11 cellular contexts compared by ENCODE assay signal in the genomic region with DNA sequence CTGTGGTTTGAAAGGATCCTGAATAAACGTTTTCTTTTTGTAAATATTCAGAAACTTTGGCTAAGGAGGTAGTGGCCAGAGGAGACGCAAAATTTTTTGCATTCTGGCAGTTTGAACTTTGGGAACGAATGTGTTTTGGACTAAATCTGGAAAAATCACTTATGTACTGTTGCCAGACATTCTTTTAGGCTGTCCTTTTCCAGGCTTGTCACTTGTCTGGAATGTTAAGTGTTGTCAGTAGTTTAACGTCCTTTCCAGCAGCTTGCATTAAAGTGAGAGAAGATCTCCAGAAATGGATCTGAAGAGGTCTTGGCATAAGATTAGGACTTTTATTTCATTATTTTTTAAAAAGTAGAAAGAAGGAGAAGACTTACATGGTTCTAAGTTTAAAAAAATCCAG. TPM values are rescaled to one million over a fixed set of nuclear protein-coding genes. Genes with fewer than 3 reads are reported as not detected.
DNase-seq lines count a peak whose midpoint lies in the region; TF ChIP-seq lines count a peak whose summit lies in the region.
"Had no signal": no experiment of that assay in that cellular context is flagged by ENCODE, and none has a peak within 500 bp of the region (broad histone marks: within the 10 kb centered on the region; RNA-seq: fewer than 3 reads in every experiment).

No MANE protein-coding gene starts in this region.

- no peaks in the 10 kb centered on the region for H3K27me3 ChIP-seq in adipocyte (replicated peaks; ENCODE audit: control insufficient read depth, insufficient read depth, low read length)
- no peaks in the 10 kb centered on the region for H3K27me3 ChIP-seq in cardiac muscle cell
- H3K27me3 ChIP-seq in sigmoid colon = no peaks in the 10 kb centered on the region
- H3K27me3 ChIP-seq in prostate gland (replicated peaks; ENCODE audit: insufficient read depth) = no peaks in the 10 kb centered on the region

- TF ChIP-seq POLR2A in sigmoid colon (IDR thresholded peaks at IDR 0.05) = no peak
- no peak for TF ChIP-seq POLR2A in prostate gland (IDR thresholded peaks at IDR 0.05)

- POLR2A ChIA-PET in activated CD4-positive, alpha-beta memory T cell treated with anti-CD3 and anti-CD28 coated beads, Interleukin-2, amount 10 ng/mL, durations not matched to agents 7 days and 5 days (lab: Charles Lee) = no interaction called here

- WGBS in sigmoid colon, 2 donors = 65 to 72% methylated on average over 4 of the region's 4 CpGs
- 10% methylated on average over 4 of the region's 4 CpGs for WGBS in prostate gland

- H3K9me3 Mint-ChIP-seq in activated CD4-positive, alpha-beta memory T cell treated with anti-CD3 and anti-CD28 coated beads, Interleukin-2, amount 10 ng/mL, durations not matched to agents 7 days and 5 days = no peaks in the 10 kb centered on the region
- H3K9me3 Mint-ChIP-seq: activated CD4-positive, alpha-beta T cell treated with anti-CD3 and anti-CD28 coated beads, Interleukin-2, amount 10 ng/mL, durations not matched to agents 24 days and 14 days had no signal

- H3K27me3 Mint-ChIP-seq in activated CD4-positive, alpha-beta memory T cell treated with anti-CD3 and anti-CD28 coated beads, Interleukin-2, amount 10 ng/mL, durations not matched to agents 7 days and 5 days = peaks cover under 1% of the 10 kb centered on the region
- H3K27me3 Mint-ChIP-seq: activated CD4-positive, alpha-beta T cell treated with anti-CD3 and anti-CD28 coated beads, Interleukin-2, amount 10 ng/mL, durations not matched to agents 24 days and 14 days had no signal

- H3K9me3 ChIP-seq in adipocyte (ENCODE audit: control insufficient read depth, low read length) = no peaks in the 10 kb centered on the region
- no peaks in the 10 kb centered on the region for H3K9me3 ChIP-seq in cardiac muscle cell (ENCODE audit: low read depth)
- no peaks in the 10 kb centered on the region for H3K9me3 ChIP-seq in sigmoid colon
- H3K9me3 ChIP-seq in prostate gland = no peaks in the 10 kb centered on the region
- H3K9me3 ChIP-seq: mucosa of descending colon had no signal

- H3K4me1 Mint-ChIP-seq in activated CD4-positive, alpha-beta memory T cell treated with anti-CD3 and anti-CD28 coated beads, Interleukin-2, amount 10 ng/mL, durations not matched to agents 7 days and 5 days = peaks cover 25% of the 10 kb centered on the region

- DNase-seq in EH (ENCODE audit: low read depth) (peak; percentile 97), adipocyte (ENCODE audit: low read depth) (peak; percentile 83), cardiac muscle cell (ENCODE audit: low read depth in 1 of 2, low spot score in 1 of 2) (peak; percentile 23 to 81), sigmoid colon (no peak), prostate gland (ENCODE audit: low spot score) (no peak), UCSD-AML1 (lab: John Stamatoyannopoulos, UW; ENCODE audit: unreplicated experiment) (no peak), NCI-H1436 treated with DMSO at 0.1 percent for 48 hours (lab: John Stamatoyannopoulos, UW) (no peak)
- no peak for DNase-seq in activated CD4-positive, alpha-beta memory T cell treated with anti-CD3 and anti-CD28 coated beads, Interleukin-2, amount 10 ng/mL, durations not matched to agents 7 days and 5 days
- DNase-seq: activated CD4-positive, alpha-beta T cell treated with anti-CD3 and anti-CD28 coated beads, Interleukin-2, amount 10 ng/mL, durations not matched to agents 24 days and 14 days; mucosa of descending colon; NK-92 treated with Interleukin-12 subunit alpha and Interleukin-12 subunit beta, amount 100 ng/mL, for 24 hours had no signal

- peaks cover 51% of the 10 kb centered on the region for H3K4me1 ChIP-seq in adipocyte (ENCODE audit: control insufficient read depth, insufficient read depth, low read length)
- peaks cover 45% of the 10 kb centered on the region for H3K4me1 ChIP-seq in cardiac muscle cell (ENCODE audit: low read depth)
- H3K4me1 ChIP-seq in sigmoid colon = peaks cover 0 to 82% (median 68%) of the 10 kb centered on the region in 4 donors
- peaks cover 22% of the 10 kb centered on the region for H3K4me1 ChIP-seq in prostate gland (replicated peaks)

- no peak for TF ChIP-seq EP300 in sigmoid colon (IDR thresholded peaks at IDR 0.05)

- intact Hi-C loops in sigmoid colon (cut with DNase I) (no loop called here), prostate gland (cut with DNase I) (loop anchor here (10.0 kb wide), 1 partner anchor 126 kb away; no protein-coding TSS in a partner anchor)

- H3K36me3 Mint-ChIP-seq in activated CD4-positive, alpha-beta memory T cell treated with anti-CD3 and anti-CD28 coated beads, Interleukin-2, amount 10 ng/mL, durations not matched to agents 7 days and 5 days (ENCODE audit: low read depth) = peaks cover 3% of the 10 kb centered on the region

- H3K36me3 ChIP-seq in adipocyte (ENCODE audit: control insufficient read depth, insufficient read depth, low read length, severe bottlenecking) = no peaks in the 10 kb centered on the region
- no peaks in the 10 kb centered on the region for H3K36me3 ChIP-seq in cardiac muscle cell
- no peaks in the 10 kb centered on the region for H3K36me3 ChIP-seq in sigmoid colon
- no peaks in the 10 kb centered on the region for H3K36me3 ChIP-seq in prostate gland

- TF ChIP-seq CTCF in cardiac muscle cell (IDR thresholded peaks at IDR 0.05; ENCODE audit: low read depth, low read length) = no peak
- no peak for TF ChIP-seq CTCF in sigmoid colon (IDR thresholded peaks at IDR 0.05)
- TF ChIP-seq CTCF in prostate gland (IDR thresholded peaks at IDR 0.05) = no peak

- H3K27ac ChIP-seq in cardiac muscle cell (peak overlapping the region; percentile 93), sigmoid colon (peak overlapping the region; percentile 65 to 86 (median 78)), prostate gland (peak overlapping the region in 1 of 2 donors; percentile 49)

- H3K9ac ChIP-seq in adipocyte (ENCODE audit: low read length) = peak overlapping the region; percentile 76

- H3K4me3 ChIP-seq in adipocyte (ENCODE audit: low read length) (peak overlapping the region; percentile 58), cardiac muscle cell (no peak overlapping the region), sigmoid colon (peak overlapping the region in 1 of 4 donors; percentile 0), prostate gland (no peak overlapping the region)
- H3K4me3 ChIP-seq: mucosa of descending colon had no signal

- CTCF ChIA-PET in activated CD4-positive, alpha-beta memory T cell treated with anti-CD3 and anti-CD28 coated beads, Interleukin-2, amount 10 ng/mL, durations not matched to agents 7 days and 5 days (lab: Charles Lee) = no interaction called here

- H3K27ac Mint-ChIP-seq in activated CD4-positive, alpha-beta memory T cell treated with anti-CD3 and anti-CD28 coated beads, Interleukin-2, amount 10 ng/mL, durations not matched to agents 7 days and 5 days = no peak overlapping the region
- H3K27ac Mint-ChIP-seq: activated CD4-positive, alpha-beta T cell treated with anti-CD3 and anti-CD28 coated beads, Interleukin-2, amount 10 ng/mL, durations not matched to agents 24 days and 14 days had no signal

- no peak overlapping the region for H3K4me3 Mint-ChIP-seq in activated CD4-positive, alpha-beta memory T cell treated with anti-CD3 and anti-CD28 coated beads, Interleukin-2, amount 10 ng/mL, durations not matched to agents 7 days and 5 days
- H3K4me3 Mint-ChIP-seq: activated CD4-positive, alpha-beta T cell treated with anti-CD3 and anti-CD28 coated beads, Interleukin-2, amount 10 ng/mL, durations not matched to agents 24 days and 14 days had no signal

RNA-seq across cellular contexts. Expression of a gene that starts 18.5 kb away (rescaled TPM):
- total RNA-seq in cardiac muscle cell = 36.9 and 43.2 TPM in 2 replicates
- polyA plus RNA-seq in cardiac muscle cell = 19.7 and 26.9 TPM in 2 replicates
- 10 to 100 TPM; 28.8 to 52.6 (median 38.9) TPM for total RNA-seq in sigmoid colon
- polyA plus RNA-seq in sigmoid colon = 10 to 100 TPM; 17.4 to 25.0 (median 22.7) TPM
- total RNA-seq in activated CD4-positive, alpha-beta memory T cell treated with anti-CD3 and anti-CD28 coated beads, Interleukin-2, amount 10 ng/mL, durations not matched to agents 7 days and 5 days = 10 to 100 TPM; 33.2 to 37.9 TPM
- total RNA-seq in prostate gland = 10 to 100 TPM; 39.6 to 63.2 TPM

RNA-seq across cellular contexts. Expression of a gene that starts 44.3 kb away (rescaled TPM):
- total RNA-seq in cardiac muscle cell (0.21 and 0.35 TPM in 2 replicates), sigmoid colon (10 to 100 TPM; 15.3 to 35.2 (median 24.5) TPM), prostate gland (10 to 100 TPM; 19.2 to 39.7 TPM)
- polyA plus RNA-seq in cardiac muscle cell (2.3 and 3.6 TPM in 2 replicates), sigmoid colon (10 to 100 TPM in 1 of 3 donors, 1 to 10 TPM in 2; 2.8 to 26.2 (median 4.8) TPM)
- total RNA-seq in activated CD4-positive, alpha-beta memory T cell treated with anti-CD3 and anti-CD28 coated beads, Interleukin-2, amount 10 ng/mL, durations not matched to agents 7 days and 5 days = not detected

Comparison
In these comparisons a context has a peak if more than half of its experiments do, and no peak if none do; other contexts are left out.
1. DNase-seq: peak in EH (single experiment), adipocyte (single experiment) and cardiac muscle cell (2 of 2); none in sigmoid colon (single experiment), activated CD4-positive, alpha-beta memory T cell treated with anti-CD3 and anti-CD28 coated beads, Interleukin-2, amount 10 ng/mL, durations not matched to agents 7 days and 5 days (single experiment), prostate gland (single experiment), UCSD-AML1 (single experiment) and NCI-H1436 treated with DMSO at 0.1 percent for 48 hours (single experiment).
2. RNA of a gene that starts 44.3 kb away (total RNA-seq): 19.2 to 39.7 TPM in prostate gland and 15.3 to 35.2 TPM in sigmoid colon; 0.21 to 0.35 TPM in cardiac muscle cell and not detected in activated CD4-positive, alpha-beta memory T cell treated with anti-CD3 and anti-CD28 coated beads, Interleukin-2, amount 10 ng/mL, durations not matched to agents 7 days and 5 days; every median in the first group is over 10 times any median in the second.